32 cellular contexts compared by ENCODE assay signal in genomic region chr15:87209891-87210649, GRCh38.
"Had no signal": no experiment of that assay in that cellular context is flagged by ENCODE, and none has a peak within 500 bp of the region (broad histone marks: within the 10 kb centered on the region; RNA-seq: fewer than 3 reads in every experiment).

No MANE protein-coding gene starts in this region.

- H3K4me2 ChIP-seq: hepatocyte had no signal

- H3K79me2 ChIP-seq: hepatocyte had no signal

- DNase-seq: activated CD4-positive, alpha-beta T cell treated with anti-CD3 and anti-CD28 coated beads for 48 hours; activated CD4-positive, alpha-beta T cell treated with anti-CD3 and anti-CD28 coated beads, Interleukin-2, amount 50 U/mL, for 48 hours; activated CD8-positive, alpha-beta memory T cell treated with anti-CD3 and anti-CD28 coated beads for 24 hours; activated effector memory CD4-positive, alpha-beta T cell treated with Interleukin-2 at 50 U/mL for 16 hours; activated naive CD4-positive, alpha-beta T cell treated with anti-CD3 and anti-CD28 coated beads for 36 hours; activated naive CD8-positive, alpha-beta T cell treated with anti-CD3 and anti-CD28 coated beads for 36 hours; adrenal gland; aorta; body of pancreas; esophagus squamous epithelium; gastrocnemius medialis; kidney; midbrain; naive thymus-derived CD4-positive, alpha-beta T cell; nucleus accumbens; pancreas; psoas muscle; sigmoid colon; small intestine; stimulated activated CD4-positive, alpha-beta T cell treated with anti-CD3 and anti-CD28 coated beads, Interleukin-1b, Interleukin-23, amount 100 ng/mL, for 48 hours; stimulated activated CD4-positive, alpha-beta T cell treated with anti-CD3 and anti-CD28 coated beads, Interleukin-4, amount 100 ng/mL, for 4 hours; stimulated activated CD8-positive, alpha-beta memory T cell treated with anti-CD3 and anti-CD28 coated beads, Interleukin-4, amount 100 ng/mL, for 48 hours; stimulated activated naive CD8-positive, alpha-beta T cell treated with anti-CD3 and anti-CD28 coated beads, Interleukin-15, amount 100 ng/mL, for 72 hours; substantia nigra; T-helper 17 cell; T1000; thyroid gland; WERI-Rb-1 had no signal

- H2AFZ ChIP-seq: hepatocyte had no signal

- H3K27ac ChIP-seq: adrenal gland, body of pancreas, esophagus squamous epithelium, gastrocnemius medialis, hepatocyte, pancreas, psoas muscle, sigmoid colon, thyroid gland, WERI-Rb-1 had no signal

- H3K36me3 ChIP-seq: adrenal gland, esophagus squamous epithelium, gastrocnemius medialis, pancreas, sigmoid colon, thyroid gland, WERI-Rb-1 had no signal

- FAIRE-seq: endothelial cell of umbilical vein, kidney, pancreas, small intestine had no signal

- H3K4me1 ChIP-seq: adrenal gland, body of pancreas, gastrocnemius medialis, pancreas, psoas muscle, sigmoid colon, thyroid gland had no signal

- ATAC-seq: activated CD4-positive, CD25-positive, alpha-beta regulatory T cell treated with anti-CD3 and anti-CD28 coated beads, Interleukin-2, amount 50 U/mL, for 24 hours; body of pancreas; gastrocnemius medialis; naive thymus-derived CD4-positive, alpha-beta T cell; pancreas; psoas muscle; stimulated activated memory B cell treated with anti-CD40 and anti-IgM and Interleukin-4, amounts not matched to agents 10 μg/mL and 1 μg/mL and 100 μg/mL, for 72 hours; stimulated activated naive CD8-positive, alpha-beta T cell treated with anti-CD3 and anti-CD28 coated beads, Interleukin-15, amount 100 ng/mL, for 72 hours; T-helper 17 cell had no signal

- H3K27me3 ChIP-seq: adrenal gland, body of pancreas, esophagus squamous epithelium, gastrocnemius medialis, hepatocyte, pancreas, thyroid gland had no signal

- H3K4me3 ChIP-seq: adrenal gland, body of pancreas, esophagus squamous epithelium, gastrocnemius medialis, hepatocyte, pancreas, psoas muscle, sigmoid colon, thyroid gland had no signal

- H3K9me3 ChIP-seq: adrenal gland, body of pancreas, esophagus squamous epithelium, gastrocnemius medialis, pancreas, psoas muscle, sigmoid colon, thyroid gland had no signal
